Comparison of ENCODE assay signal across 11 cellular contexts in the genomic region with DNA sequence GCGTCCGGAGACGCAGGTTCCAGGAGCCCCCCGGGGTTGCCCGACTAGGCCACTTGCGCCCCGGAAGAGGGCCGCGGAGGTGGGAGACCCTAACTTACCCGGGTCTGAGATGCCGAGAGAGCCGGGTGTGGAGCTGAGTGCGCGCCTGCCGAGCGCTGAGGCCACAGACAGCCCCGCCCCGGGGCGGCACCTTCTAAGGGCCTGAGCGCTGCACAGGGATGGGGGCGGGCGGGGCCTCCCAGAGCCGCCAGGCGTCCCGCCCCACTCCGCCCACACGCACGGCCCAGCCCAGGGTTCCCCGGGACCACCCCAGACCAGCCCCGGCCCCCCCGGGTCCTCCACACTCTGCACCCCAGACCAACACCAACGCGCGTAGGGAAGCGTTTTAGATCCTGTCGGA. TPM values are rescaled to one million over a fixed set of nuclear protein-coding genes. Genes with fewer than 3 reads are reported as not detected.
"Had no signal": no experiment of that assay in that cellular context is flagged by ENCODE, and none has a peak within 500 bp of the region (broad histone marks: within the 10 kb centered on the region; RNA-seq: fewer than 3 reads in every experiment).

No MANE protein-coding gene starts in this region.

RNA-seq across cellular contexts. Expression of a gene that starts 35.7 kb away (rescaled TPM):
- total RNA-seq: activated CD4-positive, alpha-beta T cell treated with anti-CD3 and anti-CD28 coated beads for 36 hours; activated CD4-positive, alpha-beta T cell treated with anti-CD3 and anti-CD28 coated beads, Interleukin-2, amount 10 ng/mL, durations not matched to agents 7 days and 5 days; activated CD8-positive, alpha-beta T cell treated with anti-CD3 and anti-CD28 coated beads, Interleukin-2, amount 10 ng/mL, durations not matched to agents 7 days and 5 days; activated naive CD8-positive, alpha-beta T cell treated with anti-CD3 and anti-CD28 coated beads, Interleukin-2, amount 10 ng/mL, durations not matched to agents 7 days and 5 days; activated T-helper 2 cell treated with anti-CD3 and anti-CD28 coated beads, Interferon-gamma antibody, Interleukin-2, Interleukin-4, amounts not matched to agents 10 μg/mL and 5 μg/mL and 100 μg/mL, durations not matched to agents 14 hours and 24 hours and 36 hours; ascending aorta; cardiac muscle cell; LHCN-M2; NCI-H460; Peyer's patch; SJCRH30 had no signal
- polyA plus RNA-seq: cardiac muscle cell had no signal

RNA-seq across cellular contexts. Expression of a gene that starts 52.6 kb away (rescaled TPM):
- total RNA-seq: LHCN-M2, NCI-H460 had no signal
